In the genomic region with DNA sequence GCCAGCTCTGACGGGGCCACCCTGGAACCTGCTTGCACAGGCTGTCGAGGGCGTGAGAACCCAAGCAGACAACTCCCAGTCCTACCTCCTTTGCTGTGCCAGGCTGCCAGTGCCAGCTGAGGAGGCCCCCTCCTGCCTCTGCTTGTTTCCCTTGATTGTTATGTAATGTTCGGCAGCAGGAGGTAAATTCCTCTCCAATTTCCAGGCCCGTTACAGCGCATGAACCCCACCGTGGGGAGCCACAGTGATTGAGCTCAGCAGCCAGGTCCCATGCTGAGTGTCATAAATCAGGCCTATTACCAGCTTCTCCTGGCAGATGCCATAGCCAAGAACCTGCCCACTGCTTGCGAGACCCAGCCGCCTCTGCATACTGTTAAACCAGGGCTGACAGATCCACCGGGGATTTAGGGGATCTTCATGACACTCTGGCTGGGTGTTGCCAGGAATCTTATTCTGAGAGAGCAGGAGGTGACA, we compare ENCODE assay signal across 20 cellular contexts.
DNase-seq lines count a peak whose midpoint lies in the region; ATAC-seq and TF ChIP-seq lines count a peak whose summit lies in the region.
"Had no signal": no experiment of that assay in that cellular context is flagged by ENCODE, and none has a peak within 500 bp of the region (broad histone marks: within the 10 kb centered on the region; RNA-seq: fewer than 3 reads in every experiment).

No MANE protein-coding gene starts in this region.

- no peaks in the 10 kb centered on the region for H3K36me3 ChIP-seq in HUES64 (ENCODE audit: insufficient read depth, low read length)
- H3K36me3 ChIP-seq: brain microvascular endothelial cell, HAP-1, WERI-Rb-1 had no signal

- peaks cover 12% of the 10 kb centered on the region for H3K27me3 ChIP-seq in HUES64 (ENCODE audit: insufficient read depth, low read length)
- H3K27me3 ChIP-seq in foreskin keratinocyte: peaks cover 6% of the 10 kb centered on the region
- H3K27me3 ChIP-seq: brain microvascular endothelial cell had no signal

- TF ChIP-seq CTCF in foreskin keratinocyte (conservative IDR thresholded peaks at IDR 0.05): no peak

- H3K9me3 ChIP-seq in HUES64 (ENCODE audit: insufficient read depth, low read depth, low read length): peaks cover 5% of the 10 kb centered on the region; the same call in 1 of the 2 replicates
- H3K9me3 ChIP-seq: HAP-1 had no signal

- DNase-seq in COR-L47 (lab: John Stamatoyannopoulos, UW) (peak; percentile 77), NCI-H69 (lab: John Stamatoyannopoulos, UW) (peak; percentile 73), iPS-NIHi7 (ENCODE audit: extremely low spot score) (peak; percentile 62), foreskin keratinocyte (no peak)
- DNase-seq in activated CD4-positive, alpha-beta T cell treated with anti-CD3 and anti-CD28 coated beads, Interleukin-2, amount 50 U/mL, for 1 hour: no peak
- DNase-seq: activated CD4-positive, alpha-beta memory T cell treated with anti-CD3 and anti-CD28 coated beads, Interleukin-2, amount 10 ng/mL, durations not matched to agents 7 days and 5 days; activated T-cell treated with anti-CD3 and anti-CD28 coated beads, Interleukin-2, amount 50 U/mL, for 4 hours; brain microvascular endothelial cell; CD8-positive, alpha-beta memory T cell; EL; immature natural killer cell; SHP77; stimulated activated CD4-positive, alpha-beta T cell treated with anti-CD3 and anti-CD28 coated beads, Interleukin-4, amount 100 ng/mL, for 4 hours; stimulated activated CD8-positive, alpha-beta memory T cell treated with anti-CD3 and anti-CD28 coated beads, Interleukin-4, amount 100 ng/mL, for 48 hours; WERI-Rb-1 had no signal

- H3K4me1 ChIP-seq in HUES64 (ENCODE audit: insufficient read depth, low read length) (peaks cover 28% of the 10 kb centered on the region), foreskin keratinocyte (no peaks in the 10 kb centered on the region)
- H3K4me1 ChIP-seq: HAP-1 had no signal

- no peak overlapping the region for H3K4me3 ChIP-seq in HUES64 (ENCODE audit: low read length)
- H3K4me3 ChIP-seq: HAP-1 had no signal

- no peak overlapping the region for H3K9ac ChIP-seq in HUES64 (ENCODE audit: low read depth, low read length)

- 7% methylated on average over 10 of the region's 10 CpGs for WGBS in HUES64

- H3K27ac ChIP-seq in HUES64 (ENCODE audit: low read depth, low read length): peak overlapping the region; percentile 7; the same call in 1 of the 2 replicates
- H3K27ac ChIP-seq in foreskin keratinocyte: no peak overlapping the region
- H3K27ac ChIP-seq: brain microvascular endothelial cell, epithelial cell of prostate, WERI-Rb-1 had no signal

- ATAC-seq in HG02885 (IDR thresholded peaks at IDR 0.05; ENCODE audit: poor library complexity, unreplicated experiment) (no peak), GM18868 (IDR thresholded peaks at IDR 0.05; ENCODE audit: unreplicated experiment) (no peak), foreskin keratinocyte (no peak)
- ATAC-seq: activated T-cell treated with anti-CD3 and anti-CD28 coated beads, Interleukin-2, amount 50 U/mL, for 4 hours had no signal

Comparison
In these comparisons a context has a peak if more than half of its experiments do, and no peak if none do; other contexts are left out.
1. DNase-seq: peak in COR-L47 (single experiment), NCI-H69 (single experiment) and iPS-NIHi7 (single experiment); none in activated CD4-positive, alpha-beta T cell treated with anti-CD3 and anti-CD28 coated beads, Interleukin-2, amount 50 U/mL, for 1 hour (single experiment) and foreskin keratinocyte (0 of 2).